ENCODE assay signal across 7 cellular contexts in the genomic region with DNA sequence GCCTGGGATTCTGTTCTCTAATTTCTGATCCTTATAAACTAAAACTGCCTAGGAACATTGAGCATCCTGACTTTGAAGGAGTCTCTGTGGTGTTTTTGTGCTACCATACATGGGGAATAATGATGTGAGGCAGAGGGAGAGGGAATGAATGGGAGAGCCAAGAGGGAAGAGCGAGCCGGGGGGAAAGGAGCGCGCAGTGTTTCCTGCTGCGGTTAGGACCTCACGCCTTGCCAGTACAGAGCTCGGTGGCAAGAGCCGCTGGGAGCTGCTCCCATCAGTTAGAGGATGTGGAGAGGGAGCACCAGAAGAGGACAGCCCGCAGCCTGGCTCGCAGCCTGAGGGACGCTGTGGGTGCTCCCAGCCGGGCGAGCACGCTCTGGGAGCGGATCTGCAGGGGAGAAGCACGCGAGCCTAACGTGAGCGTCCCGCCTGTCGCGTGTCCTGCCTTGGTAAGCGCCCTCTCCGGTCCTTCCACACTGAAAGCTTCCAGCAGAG.
A peak's percentile ranks its signal among the peaks of the same experiment; 100 is the strongest.
DNase-seq lines count a peak whose midpoint lies in the region; ATAC-seq, FAIRE-seq and TF ChIP-seq lines count a peak whose summit lies in the region.

No MANE protein-coding gene starts in this region.

- no peaks in the 10 kb centered on the region for H3K27me3 Mint-ChIP-seq in endodermal cell (ENCODE audit: insufficient read depth)

- H3K4me1 ChIP-seq in Panc1 (ENCODE audit: control insufficient read depth, insufficient read depth, low read length) (no peaks in the 10 kb centered on the region), endodermal cell (ENCODE audit: control insufficient read depth, insufficient read depth, low read length) (peaks cover 17% of the 10 kb centered on the region), muscle layer of duodenum (ENCODE audit: control insufficient read depth in 1 of 2, insufficient read depth in 2 of 2, low read length in 2 of 2) (peaks cover 0 to 22% of the 10 kb centered on the region in 2 donors)

- H3K9me3 ChIP-seq in Panc1 (ENCODE audit: control insufficient read depth, insufficient read depth, low read depth, low read length) (no peaks in the 10 kb centered on the region), endodermal cell (ENCODE audit: control insufficient read depth, low read length) (no peaks in the 10 kb centered on the region), muscle layer of duodenum (ENCODE audit: control insufficient read depth in 1 of 2, low read length in 2 of 2) (no peaks in the 10 kb centered on the region)

- H3K36me3 ChIP-seq in Panc1 (ENCODE audit: control insufficient read depth, insufficient read depth, low read length) = no peaks in the 10 kb centered on the region
- H3K36me3 ChIP-seq in endodermal cell (ENCODE audit: control insufficient read depth, insufficient read depth, low read length) = no peaks in the 10 kb centered on the region
- H3K36me3 ChIP-seq in muscle layer of duodenum (ENCODE audit: control insufficient read depth in 1 of 2, insufficient read depth in 2 of 2, low read length in 2 of 2) = no peaks in the 10 kb centered on the region

- intact Hi-C loops in Panc1 (cut with micrococcal nuclease; ENCODE audit: unreplicated experiment) = no loop called here

- TF ChIP-seq CTCF in Panc1 (IDR thresholded peaks at IDR 0.05) (no peak), endodermal cell (conservative IDR thresholded peaks at IDR 0.05) (no peak)

- peak; percentile 6 for ATAC-seq in HG02623 (IDR thresholded peaks at IDR 0.05; ENCODE audit: unreplicated experiment)
- ATAC-seq in Panc1 = peak; percentile 70; the same call in 1 of the 2 replicates
- ATAC-seq in GM18511 (IDR thresholded peaks at IDR 0.05; ENCODE audit: unreplicated experiment) = no peak

- H3K36me3 Mint-ChIP-seq in endodermal cell (ENCODE audit: low read depth) = no peaks in the 10 kb centered on the region

- POLR2A ChIA-PET in Panc1 (lab: Charles Lee) = interaction anchor here (0.6 kb wide), 1 partner anchor 13 kb away, joined by 13 read pairs; no protein-coding TSS in a partner anchor

- H3K4me3 ChIP-seq in Panc1 (ENCODE audit: low read depth in 2 of 2, low read length in 2 of 2) = peak overlapping the region; percentile 9 to 20; a peak in 3 of 4 replicates
- H3K4me3 ChIP-seq in endodermal cell (ENCODE audit: low read length) = peak overlapping the region; percentile 37
- H3K4me3 ChIP-seq in muscle layer of duodenum (ENCODE audit: low read depth in 1 of 2, low read length in 2 of 2) = peak overlapping the region; percentile 62 to 69

- CTCF ChIA-PET in Panc1 (lab: Charles Lee) = no interaction called here

- no TSS peak for BruUV-seq in Panc1 (replicated peaks; lab: Mats Ljungman, UMichigan)

- H3K9me3 Mint-ChIP-seq in endodermal cell = no peaks in the 10 kb centered on the region

- peaks cover 28% of the 10 kb centered on the region for H3K4me1 Mint-ChIP-seq in endodermal cell

- H3K27me3 ChIP-seq in Panc1 (ENCODE audit: control insufficient read depth, insufficient read depth, low read length) (peaks cover 8% of the 10 kb centered on the region; the same call in 1 of the 2 replicates), endodermal cell (ENCODE audit: control insufficient read depth, insufficient read depth, low read length, poor library complexity, severe bottlenecking) (peaks cover 6% of the 10 kb centered on the region), muscle layer of duodenum (ENCODE audit: low read depth, low read length) (no peaks in the 10 kb centered on the region)

- FAIRE-seq in GM12891 (lab: Jason Lieb, UNC) = no peak

- TF ChIP-seq POLR2A in GM12891 (IDR thresholded peaks at IDR 0.05; ENCODE audit: low read depth, low read length) = no peak

- H3K27ac Mint-ChIP-seq in endodermal cell = peak overlapping the region; percentile 4

- DNase-seq in GM12891 (ENCODE audit: insufficient read length, low spot score) (no peak), Panc1 (ENCODE audit: low read depth, low spot score) (no peak), endodermal cell (peak; percentile 55), KG1 (lab: John Stamatoyannopoulos, UW) (no peak)

- 34 to 38% methylated on average over 12 to 24 of the region's 24 CpGs for WGBS in endodermal cell (ENCODE audit: insufficient coverage in 1 of 2, insufficient read length in 1 of 2), 2 experiments

- H3K9ac ChIP-seq in endodermal cell (ENCODE audit: extremely low read depth, low read length, poor library complexity, severe bottlenecking) = peak overlapping the region; percentile 2

- H3K27ac ChIP-seq in Panc1 (ENCODE audit: low read length) (no peak overlapping the region), endodermal cell (ENCODE audit: low read depth, low read length) (peak overlapping the region; percentile 74), muscle layer of duodenum (ENCODE audit: low read length) (peak overlapping the region; percentile 79)

- no peak overlapping the region for H3K4me3 Mint-ChIP-seq in endodermal cell

- in situ Hi-C loops in Panc1 (cut with HindIII; ENCODE audit: low pct_unique_long_range_greater_than_20kb, low sequenced_read_pairs) = no loop called here

TF ChIP-seq in GM12891, 5 proteins besides CTCF, POLR2A, EP300 and RAD21:
- peak; percentile 20; the same call in 1 of the 2 replicates for TF ChIP-seq POU2F2 (IDR thresholded peaks at IDR 0.05; ENCODE audit: low read depth, low read length)
- no peak; the same call in 1 of the 2 replicates for TF ChIP-seq POLR2AphosphoS5 (IDR thresholded peaks at IDR 0.05; ENCODE audit: low read depth, low read length)
- TF ChIP-seq PAX5 (IDR thresholded peaks at IDR 0.05; ENCODE audit: insufficient read depth, low read length, severe bottlenecking) = no peak
- TF ChIP-seq TAF1 (IDR thresholded peaks at IDR 0.05; ENCODE audit: low read depth, low read length) = no peak; the same call in 1 of the 2 replicates
- no peak for TF ChIP-seq SPI1 (IDR thresholded peaks at IDR 0.05; ENCODE audit: low read depth, low read length)

Comparison
In these comparisons a context has a peak if more than half of its experiments do, and no peak if none do; other contexts are left out.
1. H3K4me3 ChIP-seq: peak in every context shown above with its lines; median percentile 66 in muscle layer of duodenum; 37 in endodermal cell; 14 in Panc1.